Comparison of ENCODE assay signal across 22 cellular contexts in genomic region chr9:114051706-114052105, GRCh38. TPM values are rescaled to one million over a fixed set of nuclear protein-coding genes. Genes with fewer than 3 reads are reported as not detected.
"Had no signal": no experiment of that assay in that cellular context is flagged by ENCODE, and none has a peak within 500 bp of the region (broad histone marks: within the 10 kb centered on the region; RNA-seq: fewer than 3 reads in every experiment).

No MANE protein-coding gene starts in this region.

- H3K9me3 ChIP-seq: mucosa of descending colon, pancreas, prostate gland, right lobe of liver, tibial nerve, upper lobe of right lung, vagina had no signal

- H3K4me1 ChIP-seq: pancreas, prostate gland, right lobe of liver, tibial nerve, upper lobe of right lung, vagina had no signal

- H3K27ac ChIP-seq: dorsolateral prefrontal cortex, pancreas, prostate gland, right lobe of liver, tibial nerve, upper lobe of right lung, vagina had no signal

- H3K4me3 ChIP-seq: dorsolateral prefrontal cortex, mucosa of descending colon, pancreas, prostate gland, right lobe of liver, tibial nerve, upper lobe of right lung, vagina had no signal

- H3K27me3 ChIP-seq: dorsolateral prefrontal cortex, pancreas, right lobe of liver, tibial nerve, upper lobe of right lung, vagina had no signal

- DNase-seq: cortex of kidney; dorsolateral prefrontal cortex; effector CD8-positive, alpha-beta T cell; foreskin melanocyte; hippocampal formation; kidney glomerular epithelial cell; mammary epithelial cell; mucosa of descending colon; naive thymus-derived CD8-positive, alpha-beta T cell; pancreas; stimulated activated CD4-positive, alpha-beta T cell treated with anti-CD3 and anti-CD28 coated beads, Interleukin-2, amount 100 ng/mL, for 24 hours; stimulated activated CD4-positive, alpha-beta T cell treated with anti-CD3 and anti-CD28 coated beads, Interleukin-4, amount 100 ng/mL, for 4 hours; stimulated activated naive CD4-positive, alpha-beta T cell had no signal

RNA-seq across cellular contexts. Expression of gene AMBP, which starts 26.4 kb away (rescaled TPM):
- total RNA-seq: chondrocyte; lower leg skin; mammary epithelial cell; naive thymus-derived CD8-positive, alpha-beta T cell; temporal lobe; tibial nerve; vagina had no signal
- polyA plus RNA-seq: mammary epithelial cell; naive thymus-derived CD8-positive, alpha-beta T cell; neural cell had no signal

RNA-seq across cellular contexts. Expression of gene KIF12, which starts 47.4 kb away (rescaled TPM):
- total RNA-seq: naive thymus-derived CD8-positive, alpha-beta T cell; tibial nerve; vagina had no signal
- polyA plus RNA-seq: naive thymus-derived CD8-positive, alpha-beta T cell; neural cell had no signal
